ENCODE assay signal across 1 cellular context in genomic region chr1:44666719-44667118, GRCh38. TPM values are rescaled to one million over a fixed set of nuclear protein-coding genes. Genes with fewer than 3 reads are reported as not detected.
"Had no signal": no experiment of that assay in that cellular context is flagged by ENCODE, and none has a peak within 500 bp of the region (broad histone marks: within the 10 kb centered on the region; RNA-seq: fewer than 3 reads in every experiment).

No MANE protein-coding gene starts in this region.

RNA-seq across cellular contexts. Expression of gene ARMH1, which starts 7.8 kb away (rescaled TPM):
- total RNA-seq: vagina had no signal
